ENCODE assay signal across 9 cellular contexts in the genomic region with DNA sequence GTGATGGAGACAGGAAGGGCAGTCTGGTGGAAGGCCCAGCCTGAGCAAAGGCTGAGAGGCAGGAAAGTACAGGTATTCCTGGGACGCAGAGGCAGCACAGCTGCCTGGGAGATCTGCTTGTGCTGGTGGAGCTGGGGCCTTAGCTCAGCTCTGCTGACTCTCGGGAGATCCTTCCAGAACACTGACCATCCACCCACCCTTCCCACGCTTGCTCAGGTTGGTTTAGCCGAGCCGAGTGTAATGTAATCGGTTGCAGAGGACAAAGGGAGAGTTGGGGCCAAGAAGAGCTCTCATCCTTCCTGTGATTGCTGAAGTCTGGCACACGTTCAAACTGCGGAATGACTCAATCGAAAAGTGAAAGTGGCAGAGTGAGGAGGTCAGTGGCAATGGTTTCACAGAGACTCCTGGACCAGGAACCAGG. TPM values are rescaled to one million over a fixed set of nuclear protein-coding genes. Genes with fewer than 3 reads are reported as not detected.
DNase-seq lines count a peak whose midpoint lies in the region; ATAC-seq and TF ChIP-seq lines count a peak whose summit lies in the region.
"Had no signal": no experiment of that assay in that cellular context is flagged by ENCODE, and none has a peak within 500 bp of the region (broad histone marks: within the 10 kb centered on the region; RNA-seq: fewer than 3 reads in every experiment).

No MANE protein-coding gene starts in this region.

- intact Hi-C loops in Right ventricle myocardium superior (cut with DNase I), result no loop called here
- intact Hi-C loops in cardiac septum (cut with DNase I), result no loop called here
- intact Hi-C loops in heart left ventricle (cut with DNase I), result no loop called here

- TF ChIP-seq POLR2A in heart left ventricle (IDR thresholded peaks at IDR 0.05) (no peak), tibial nerve (IDR thresholded peaks at IDR 0.05) (no peak)

- H3K27ac ChIP-seq in heart left ventricle (no peak overlapping the region), tibial nerve (no peak overlapping the region)
- H3K27ac ChIP-seq: skin epidermis had no signal

- H3K4me1 ChIP-seq in heart left ventricle (peaks cover 0 to 9% (median 3%) of the 10 kb centered on the region in 12 donors), tibial nerve (peaks cover 0 to 6% (median 0%) of the 10 kb centered on the region in 4 donors)

- TF ChIP-seq CTCF in heart left ventricle (IDR thresholded peaks at IDR 0.05) (no peak), tibial nerve (IDR thresholded peaks at IDR 0.05) (no peak)

- TF ChIP-seq EP300 in tibial nerve (IDR thresholded peaks at IDR 0.05), result no peak

- ATAC-seq in Right ventricle myocardium superior (ENCODE audit: poor library complexity), result peak; percentile 65
- peak in 3 of 4 donors; percentile 44 to 79 (median 59) for ATAC-seq in heart left ventricle

- H3K27me3 ChIP-seq in heart left ventricle (no peaks in the 10 kb centered on the region), tibial nerve (no peaks in the 10 kb centered on the region)

- H3K36me3 ChIP-seq in heart left ventricle (no peaks in the 10 kb centered on the region), tibial nerve (no peaks in the 10 kb centered on the region)

- DNase-seq in Right ventricle myocardium superior (no peak), cardiac septum (ENCODE audit: low spot score) (no peak), RPMI8226 (peak; percentile 61), heart left ventricle (peak in 2 of 5 donors; percentile 31 to 35), tibial nerve (ENCODE audit: low spot score in 2 of 2) (peak; percentile 38 to 76), NCI-H2227 (lab: John Stamatoyannopoulos, UW; ENCODE audit: unreplicated experiment) (no peak), HuH-7.5 (ENCODE audit: low spot score) (no peak)
- DNase-seq in activated CD8-positive, alpha-beta memory T cell treated with anti-CD3 and anti-CD28 coated beads for 24 hours, result no peak

- H3K4me3 ChIP-seq in heart left ventricle, result no peak overlapping the region
- H3K4me3 ChIP-seq in tibial nerve, result no peak overlapping the region
- H3K4me3 ChIP-seq: skin epidermis had no signal

- 21 to 35% (median 30%) methylated on average over 9 of the region's 9 CpGs for WGBS in heart left ventricle, 4 donors
- 16 to 37% methylated on average over 8 to 9 of the region's 9 CpGs for WGBS in tibial nerve, 2 donors

- H3K9me3 ChIP-seq in heart left ventricle, result no peaks in the 10 kb centered on the region
- H3K9me3 ChIP-seq in tibial nerve, result no peaks in the 10 kb centered on the region

RNA-seq across cellular contexts. Expression of gene GPR78, which starts 43.1 kb away (rescaled TPM):
- total RNA-seq in Right ventricle myocardium superior (not detected), cardiac septum (not detected), heart left ventricle (under 1 TPM in 1 of 9 donors, not detected in 8; 0.11 TPM), tibial nerve (not detected)
- not detected for polyA plus RNA-seq in heart left ventricle

RNA-seq across cellular contexts. Expression of gene CPZ, which starts 55.5 kb away (rescaled TPM):
- total RNA-seq in Right ventricle myocardium superior, result not detected
- 0.30 TPM for total RNA-seq in cardiac septum
- total RNA-seq in heart left ventricle, result 1 to 10 TPM in 1 of 9 donors, under 1 TPM in 6, not detected in 2; 0.13 to 4.8 (median 0.29) TPM
- polyA plus RNA-seq in heart left ventricle, result under 1 TPM; 0.23 to 0.26 TPM
- 10 to 100 TPM in 1 of 4 donors, 1 to 10 TPM in 3; 1.6 to 11.7 (median 2.5) TPM for total RNA-seq in tibial nerve

Comparison
In these comparisons a context has a peak if more than half of its experiments do, and no peak if none do; other contexts are left out.
1. DNase-seq: peak in RPMI8226 (single experiment) and tibial nerve (2 of 2); none in Right ventricle myocardium superior (single experiment), cardiac septum (single experiment), activated CD8-positive, alpha-beta memory T cell treated with anti-CD3 and anti-CD28 coated beads for 24 hours (single experiment), NCI-H2227 (single experiment) and HuH-7.5 (single experiment).